Comparison of ENCODE assay signal across 14 cellular contexts in genomic region chr14:19687880-19688279, GRCh38. TPM values are rescaled to one million over a fixed set of nuclear protein-coding genes. Genes with fewer than 3 reads are reported as not detected.
DNase-seq lines count a peak whose midpoint lies in the region; ATAC-seq and TF ChIP-seq lines count a peak whose summit lies in the region.
"Not testable (repeated sequence)": the region's sequence is repeated elsewhere in the genome, so short reads cannot be mapped to it uniquely, and the experiment has no call there.
"Had no signal": no experiment of that assay in that cellular context is flagged by ENCODE, and none has a peak within 500 bp of the region (broad histone marks: within the 10 kb centered on the region; RNA-seq: fewer than 3 reads in every experiment).

No MANE protein-coding gene starts in this region.

- intact Hi-C loops in Right ventricle myocardium inferior (cut with DNase I); right cardiac atrium (cut with DNase I); testis (cut with DNase I; ENCODE audit: low total_unique reads); upper lobe of right lung (cut with DNase I): not testable (repeated sequence)

- not testable (repeated sequence) for TF ChIP-seq CTCF in chondrocyte (IDR thresholded peaks at IDR 0.05); testis (IDR thresholded peaks at IDR 0.05); upper lobe of right lung (IDR thresholded peaks at IDR 0.05)

- not testable (repeated sequence) for H3K4me1 Mint-ChIP-seq in chondrocyte (ENCODE audit: low read depth)

- not testable (repeated sequence) for H3K36me3 Mint-ChIP-seq in chondrocyte (ENCODE audit: low read depth)

- H3K9me3 ChIP-seq in right cardiac atrium (ENCODE audit: control insufficient read depth, low read length); testis; upper lobe of right lung: not testable (repeated sequence)

- ATAC-seq in Right ventricle myocardium inferior = not testable (repeated sequence)
- peak in 1 of 2 donors; percentile 47 for ATAC-seq in right cardiac atrium
- ATAC-seq in upper lobe of right lung = peak; percentile 63

- H3K27me3 ChIP-seq in right cardiac atrium (ENCODE audit: control insufficient read depth, insufficient read depth); testis; upper lobe of right lung: not testable (repeated sequence)

- WGBS in right cardiac atrium = 76% methylated on average over 5 of the region's 29 CpGs
- 60% methylated on average over 5 of the region's 29 CpGs; no CpG with 5 or more reads in 1 of the 2 donors for WGBS in testis, 2 donors

- not testable (repeated sequence) for H3K27ac Mint-ChIP-seq in chondrocyte (ENCODE audit: unreplicated experiment)

- TF ChIP-seq POLR2A in testis (IDR thresholded peaks at IDR 0.05) = not testable (repeated sequence)

- DNase-seq in chondrocyte (ENCODE audit: low spot score) (peak; percentile 89), Right ventricle myocardium inferior (ENCODE audit: missing footprints) (peak; percentile 59), right cardiac atrium (peak in 2 of 3 donors; percentile 23 to 48), testis (peak; percentile 18)
- DNase-seq in upper lobe of right lung = not testable (repeated sequence)

- H3K36me3 ChIP-seq in testis (ENCODE audit: low read depth, missing control alignments); upper lobe of right lung: not testable (repeated sequence)

- not testable (repeated sequence) for H3K9me3 Mint-ChIP-seq in chondrocyte (ENCODE audit: low read depth)

- not testable (repeated sequence) for H3K4me3 Mint-ChIP-seq in chondrocyte (ENCODE audit: unreplicated experiment)

- H3K4me1 ChIP-seq in right cardiac atrium (ENCODE audit: control insufficient read depth, insufficient read depth, low read length); testis; upper lobe of right lung: not testable (repeated sequence)

- H3K27ac ChIP-seq in right cardiac atrium (ENCODE audit: low read length); testis; upper lobe of right lung: not testable (repeated sequence)

- H3K27me3 Mint-ChIP-seq in chondrocyte (ENCODE audit: low read depth) = not testable (repeated sequence)

- not testable (repeated sequence) for H3K4me3 ChIP-seq in right cardiac atrium (ENCODE audit: low read length); testis; upper lobe of right lung

RNA-seq across cellular contexts. Expression of gene OR11H2, which starts 25.8 kb away (rescaled TPM):
- total RNA-seq in chondrocyte = not detected in 3 replicates
- total RNA-seq in Right ventricle myocardium inferior = not detected
- not detected for total RNA-seq in right cardiac atrium
- polyA plus RNA-seq in right cardiac atrium = not detected
- under 1 TPM in 1 of 2 donors, not detected in 1; 0.55 TPM for total RNA-seq in testis
- not detected for polyA plus RNA-seq in testis (ENCODE audit: insufficient read depth, low read depth, low replicate concordance)
- total RNA-seq in upper lobe of right lung = not detected
- total RNA-seq: A673; CD4-positive, alpha-beta memory T cell; CD4-positive, CD25-positive, alpha-beta regulatory T cell; CD8-positive, alpha-beta memory T cell; Daoy; G401; GM12878 had no signal
- polyA plus RNA-seq: AG04450; CD14-positive monocyte; CD4-positive, alpha-beta memory T cell; CD4-positive, CD25-positive, alpha-beta regulatory T cell; CD8-positive, alpha-beta memory T cell; GM12878 had no signal

RNA-seq across cellular contexts. Expression of gene OR4Q3, which starts 55.5 kb away (rescaled TPM):
- total RNA-seq in chondrocyte (not detected in 3 replicates), Right ventricle myocardium inferior (not detected), right cardiac atrium (not detected), testis (1 to 10 TPM in 1 of 2 donors, under 1 TPM in 1; 0.87 to 1.5 TPM), upper lobe of right lung (not detected)
- polyA plus RNA-seq in right cardiac atrium (not detected), testis (ENCODE audit: insufficient read depth, low read depth, low replicate concordance) (not detected)
- total RNA-seq: A673; CD4-positive, alpha-beta memory T cell; CD4-positive, CD25-positive, alpha-beta regulatory T cell; CD8-positive, alpha-beta memory T cell; Daoy; G401; GM12878 had no signal
- polyA plus RNA-seq: AG04450; CD14-positive monocyte; CD4-positive, alpha-beta memory T cell; CD4-positive, CD25-positive, alpha-beta regulatory T cell; CD8-positive, alpha-beta memory T cell; GM12878 had no signal
